In genomic region chr20:25222461-25223178, GRCh38 we compare ENCODE assay signal across 8 cellular contexts. TPM values are rescaled to one million over a fixed set of nuclear protein-coding genes. Genes with fewer than 3 reads are reported as not detected.
DNase-seq lines count a peak whose midpoint lies in the region; ATAC-seq, FAIRE-seq and TF ChIP-seq lines count a peak whose summit lies in the region.

No MANE protein-coding gene starts in this region.

- H3K4me3 ChIP-seq in HepG2 (replicated peaks in 1 of 3; ENCODE audit: insufficient read depth in 1 of 3, low read depth in 2 of 3, low read length in 3 of 3) (no peak overlapping the region), right lobe of liver (no peak overlapping the region), keratinocyte (ENCODE audit: control insufficient read depth in 2 of 3, extremely low read depth in 1 of 3, insufficient read depth in 2 of 3, low read depth in 1 of 3, low read length in 3 of 3) (no peak overlapping the region), transverse colon (no peak overlapping the region), Peyer's patch (no peak overlapping the region)

- H3K9ac ChIP-seq in HepG2 (ENCODE audit: insufficient read depth, low read depth, low read length): peak overlapping the region; percentile 29; the same call in 1 of the 2 replicates
- H3K9ac ChIP-seq in keratinocyte (ENCODE audit: control insufficient read depth, extremely low read depth, insufficient read depth, low read length): no peak overlapping the region

- POLR2A ChIA-PET in HepG2 (lab: Yijun Ruan, JAX): interaction anchor here (2.2 to 6.5 kb wide), 3 partner anchors 10 to 27 kb away, joined by 9 to 72 read pairs (median 15); partner anchors contain the start of genes ENTPD6 and PYGB

- H3K4me1 ChIP-seq in HepG2 (ENCODE audit: insufficient read depth, low read length) (peaks cover 44% of the 10 kb centered on the region), right lobe of liver (peaks cover 0 to 19% (median 9%) of the 10 kb centered on the region in 4 donors), keratinocyte (ENCODE audit: control insufficient read depth, extremely low read depth, insufficient read depth, low read length) (peaks cover 28% of the 10 kb centered on the region), transverse colon (peaks cover 12 to 34% (median 19%) of the 10 kb centered on the region in 4 donors), Peyer's patch (peaks cover 0 to 5% (median 0%) of the 10 kb centered on the region in 4 donors)

- in situ Hi-C loops in HepG2 (cut with HindIII; ENCODE audit: extremely low pct_ligation_motif_present, low pct_unique_long_range_greater_than_20kb) (no loop called here), transverse colon (cut with MboI; ENCODE audit: low pct_ligation_motif_present in 1 of 4, low pct_unique_long_range_greater_than_20kb in 1 of 4, low sequenced_read_pairs in 3 of 4) (no loop called here)

- peak overlapping the region; percentile 54 for H3K27ac ChIP-seq in HepG2 (ENCODE audit: extremely low read length, insufficient read depth, low read length)
- H3K27ac ChIP-seq in right lobe of liver: no peak overlapping the region
- peak overlapping the region; percentile 14 for H3K27ac ChIP-seq in angular gyrus (ENCODE audit: low read depth, low read length)
- peak overlapping the region; percentile 76 for H3K27ac ChIP-seq in keratinocyte (ENCODE audit: control insufficient read depth, insufficient read depth, low read length)
- H3K27ac ChIP-seq in transverse colon: peak overlapping the region; percentile 7 to 15 (median 14)
- H3K27ac ChIP-seq in Peyer's patch: peak overlapping the region in 1 of 4 donors; percentile 1

- H3K36me3 ChIP-seq in HepG2 (replicated peaks in 1 of 2; ENCODE audit: control insufficient read depth in 1 of 2, insufficient read depth in 2 of 2, low read length in 2 of 2) (peaks cover 15 to 32% of the 10 kb centered on the region in 2 experiments), right lobe of liver (peaks cover 0 to 5% (median 0%) of the 10 kb centered on the region in 4 donors), keratinocyte (ENCODE audit: control insufficient read depth in 2 of 2, extremely low read depth in 1 of 2, insufficient read depth in 2 of 2, low read length in 2 of 2) (peaks cover 18 to 31% of the 10 kb centered on the region in 2 experiments), transverse colon (no peaks in the 10 kb centered on the region), Peyer's patch (peaks cover 0 to 68% (median 0%) of the 10 kb centered on the region in 3 donors)

- TF ChIP-seq EP300 in HepG2 (IDR thresholded peaks at IDR 0.05; ENCODE audit: low read depth in 2 of 2, low read length in 2 of 2) (no peak), HepG2 (CRISPR knock-in tag; IDR thresholded peaks at IDR 0.05; ENCODE audit: borderline replicate concordance) (no peak), transverse colon (IDR thresholded peaks at IDR 0.05; ENCODE audit: low read depth) (no peak)

- no peaks in the 10 kb centered on the region for H4K20me1 ChIP-seq in HepG2 (ENCODE audit: insufficient read depth, low read length)
- H4K20me1 ChIP-seq in keratinocyte (ENCODE audit: control insufficient read depth, extremely low read depth, insufficient read depth, low read length): no peaks in the 10 kb centered on the region

- H3K79me2 ChIP-seq in HepG2 (ENCODE audit: insufficient read depth, low read length) (no peaks in the 10 kb centered on the region), keratinocyte (ENCODE audit: control insufficient read depth, insufficient read depth, low read length) (no peaks in the 10 kb centered on the region)

- intact Hi-C loops in HepG2 (cut with micrococcal nuclease; ENCODE audit: unreplicated experiment) (loop anchor here (1.0 to 2.0 kb wide), 2 partner anchors 25 to 28 kb away; partner anchors contain the start of gene ENTPD6), right lobe of liver (cut with DNase I) (loop anchor here in 1 of 2 donors (10.0 kb wide), 1 partner anchor 72 kb away; no protein-coding TSS in a partner anchor), transverse colon (cut with DNase I; ENCODE audit: low total_unique reads) (no loop called here)

- no peaks in the 10 kb centered on the region for H3K9me1 ChIP-seq in keratinocyte (ENCODE audit: control insufficient read depth, extremely low read depth, insufficient read depth, low read length)

- ATAC-seq in HepG2 (peak; percentile 39), right lobe of liver (no peak)

- BruUV-seq in HepG2 (replicated peaks; lab: Mats Ljungman, UMichigan): no TSS peak

- dilution Hi-C loops in keratinocyte (cut with MboI; ENCODE audit: extremely low pct_ligation_motif_present, low sequenced_read_pairs): no loop called here

- no peak for DNase-seq in HepG2 (ENCODE audit: low spot score)
- no peak for DNase-seq in right lobe of liver
- DNase-seq in keratinocyte (ENCODE audit: low read depth, low spot score): no peak
- DNase-seq in transverse colon: no peak
- DNase-seq in NK-92 treated with Interleukin-12 subunit alpha and Interleukin-12 subunit beta, amount 100 ng/mL, for 24 hours (lab: John Stamatoyannopoulos, UW): no peak
- no peak for DNase-seq in Peyer's patch
- no peak for DNase-seq in central memory CD4-positive, alpha-beta T cell

- TF ChIP-seq POLR2A in HepG2 (IDR thresholded peaks at IDR 0.05; ENCODE audit: insufficient read depth in 1 of 2, low read depth in 2 of 2, low read length in 2 of 2) (no peak; a peak in 1 of 4 replicates), right lobe of liver (IDR thresholded peaks at IDR 0.05) (no peak), transverse colon (IDR thresholded peaks at IDR 0.05) (no peak), Peyer's patch (IDR thresholded peaks at IDR 0.05) (no peak)

- H3K27me3 ChIP-seq in HepG2 (ENCODE audit: control insufficient read depth in 1 of 2, insufficient read depth in 2 of 2, low read length in 2 of 2) (no peaks in the 10 kb centered on the region), right lobe of liver (no peaks in the 10 kb centered on the region), keratinocyte (ENCODE audit: control insufficient read depth, extremely low read depth, insufficient read depth, low read length) (no peaks in the 10 kb centered on the region), transverse colon (no peaks in the 10 kb centered on the region), Peyer's patch (no peaks in the 10 kb centered on the region)

- TF ChIP-seq CTCF in HepG2 (CRISPR knock-in tag; IDR thresholded peaks at IDR 0.05) (no peak), right lobe of liver (IDR thresholded peaks at IDR 0.05) (no peak), keratinocyte (optimal IDR thresholded peaks at IDR 0.05 in 1 of 3, IDR thresholded peaks at IDR 0.05 in 1 of 3, conservative IDR thresholded peaks at IDR 0.05 in 1 of 3; ENCODE audit: extremely low read depth in 1 of 3, insufficient read depth in 2 of 3, low read length in 3 of 3) (no peak), transverse colon (IDR thresholded peaks at IDR 0.05) (no peak), Peyer's patch (IDR thresholded peaks at IDR 0.05) (no peak)

- CTCF ChIA-PET in HepG2 (lab: Yijun Ruan, JAX; ENCODE audit: low intra/inter-chr PET ratio, low total read pairs): interaction anchor here (1.4 kb wide), 1 partner anchor 25 kb away, joined by 11 read pairs; the partner anchor contains the start of gene PYGB

- H2AFZ ChIP-seq in HepG2 (ENCODE audit: low read length) (no peak overlapping the region), keratinocyte (ENCODE audit: control insufficient read depth, low read length) (peak overlapping the region; percentile 16)

- H3K4me2 ChIP-seq in HepG2 (ENCODE audit: low read depth, low read length) (no peak overlapping the region; the same call in 1 of the 2 replicates), keratinocyte (ENCODE audit: control insufficient read depth, extremely low read depth, insufficient read depth, low read depth, low read length) (peak overlapping the region; percentile 51)

- WGBS in HepG2 (ENCODE audit: low lambda C conversion rate): 72% methylated on average over 20 of the region's 21 CpGs
- 75% methylated on average over 3 of the region's 21 CpGs for WGBS in right lobe of liver (ENCODE audit: insufficient coverage, low coverage, low lambda C conversion rate, missing lambda C conversion rate)
- WGBS in transverse colon (ENCODE audit: low coverage in 1 of 2), 2 donors: 71% methylated on average over 21 of the region's 21 CpGs; no CpG with 5 or more reads in 1 of the 2 donors

- TF ChIP-seq RAD21 in HepG2 (CRISPR knock-in tag; IDR thresholded peaks at IDR 0.05): no peak

- no peak for FAIRE-seq in HepG2 (lab: Jason Lieb, UNC)
- no peak for FAIRE-seq in keratinocyte (lab: Jason Lieb, UNC)

- H3K9me3 ChIP-seq in HepG2 (ENCODE audit: low read length) (no peaks in the 10 kb centered on the region), right lobe of liver (no peaks in the 10 kb centered on the region), keratinocyte (ENCODE audit: control insufficient read depth, low read depth, low read length) (no peaks in the 10 kb centered on the region), transverse colon (no peaks in the 10 kb centered on the region), Peyer's patch (no peaks in the 10 kb centered on the region)

RNA-seq across cellular contexts. Expression of gene PYGB, which starts 25.3 kb away (rescaled TPM):
- total RNA-seq in HepG2 (2016; rRNA removed; fragmentation: Illumina TruSeq; extraction: Trizol) (82.0 and 86.3 TPM in 2 replicates), right lobe of liver (10 to 100 TPM in 3 of 6 experiments, 1 to 10 TPM in 3; 6.6 to 27.4 (median 13.2) TPM), transverse colon (100 to 1,000 TPM; 195 to 554 (median 359) TPM), Peyer's patch (100 to 1,000 TPM in 2 of 4 donors, 10 to 100 TPM in 2; 88.3 to 154 (median 124) TPM)
- 5.4 and 6.5 TPM in 2 replicates for total RNA-seq in HepG2 (2016; cell fraction: cytosol; rRNA removed; fragmentation: Illumina TruSeq; extraction: Trizol; ENCODE audit: low read depth)
- 69.1 and 89.6 TPM in 2 replicates for total RNA-seq in HepG2 (2016; cell fraction: insoluble cytoplasmic fraction; rRNA removed; fragmentation: Illumina TruSeq; extraction: Trizol)
- total RNA-seq in HepG2 (2016; cell fraction: membrane; rRNA removed; fragmentation: Illumina TruSeq; extraction: Trizol): 18.0 and 19.5 TPM in 2 replicates
- 59.8 and 63.0 TPM in 2 replicates for total RNA-seq in HepG2 (2016; cell fraction: nucleus; rRNA removed; fragmentation: Illumina TruSeq; extraction: Trizol)
- polyA plus RNA-seq in HepG2 (2011; rRNA removed) (24.2 and 37.5 TPM in 2 replicates), keratinocyte (78.3 to 135 TPM (median 100 TPM) in 3 replicates)
- polyA plus RNA-seq in HepG2 (2011; cell fraction: cytosol; rRNA removed): 24.4 and 27.4 TPM in 2 replicates
- 111 and 112 TPM in 2 replicates for polyA plus RNA-seq in HepG2 (2011; cell fraction: nucleus; rRNA removed)
- 26.9 and 46.5 TPM in 2 replicates for polyA plus RNA-seq in HepG2 (2012)
- 3.5 TPM in 2 replicates for polyA plus RNA-seq in HepG2 (2016; cell fraction: cytosol; fragmentation: Illumina TruSeq; extraction: Trizol; ENCODE audit: low read depth)
- 45.7 and 58.6 TPM in 2 replicates for polyA plus RNA-seq in HepG2 (2016; cell fraction: insoluble cytoplasmic fraction; fragmentation: Illumina TruSeq; extraction: Trizol; ENCODE audit: low read depth)
- polyA plus RNA-seq in HepG2 (2016; cell fraction: membrane; fragmentation: Illumina TruSeq; extraction: Trizol; ENCODE audit: low read depth): 7.2 and 9.8 TPM in 2 replicates
- 79.7 and 85.5 TPM in 2 replicates for polyA plus RNA-seq in HepG2 (2016; cell fraction: nucleus; fragmentation: Illumina TruSeq; extraction: Trizol; ENCODE audit: insufficient read depth, low read depth)
- 26.5 and 80.5 TPM in 2 replicates for polyA minus RNA-seq in HepG2 (2011; rRNA and poly(A)+ RNA removed; ENCODE audit: low replicate concordance)
- 36.1 and 38.1 TPM in 2 replicates for polyA minus RNA-seq in HepG2 (2011; cell fraction: cytosol; rRNA and poly(A)+ RNA removed)
- 27.9 and 31.3 TPM in 2 replicates for polyA minus RNA-seq in HepG2 (2011; cell fraction: nucleus; rRNA and poly(A)+ RNA removed)
- polyA plus RNA-seq in keratinocyte (2011; ENCODE audit: low read depth): 73.7 TPM
- 67.6 and 112 TPM in 2 replicates for polyA plus RNA-seq in keratinocyte (2011; cell fraction: cytosol; rRNA removed)
- polyA plus RNA-seq in keratinocyte (2011; cell fraction: nucleus; rRNA removed): 224 and 265 TPM in 2 replicates
- polyA plus RNA-seq in keratinocyte (2012; ENCODE audit: low replicate concordance): 159 and 171 TPM in 2 replicates
- 137 to 269 TPM (median 175 TPM) in 3 replicates for polyA minus RNA-seq in keratinocyte
- 166 TPM for polyA minus RNA-seq in keratinocyte (2011; cell fraction: cytosol; rRNA and poly(A)+ RNA removed)
- polyA minus RNA-seq in keratinocyte (2011; cell fraction: nucleus; rRNA and poly(A)+ RNA removed): 137 and 167 TPM in 2 replicates

RNA-seq across cellular contexts. Expression of gene ENTPD6, which starts 27.1 kb away (rescaled TPM):
- total RNA-seq in HepG2 (2016; rRNA removed; fragmentation: Illumina TruSeq; extraction: Trizol): 98.4 and 164 TPM in 2 replicates
- 67.6 and 72.5 TPM in 2 replicates for total RNA-seq in HepG2 (2016; cell fraction: cytosol; rRNA removed; fragmentation: Illumina TruSeq; extraction: Trizol; ENCODE audit: low read depth)
- total RNA-seq in HepG2 (2016; cell fraction: insoluble cytoplasmic fraction; rRNA removed; fragmentation: Illumina TruSeq; extraction: Trizol): 90.5 and 177 TPM in 2 replicates
- total RNA-seq in HepG2 (2016; cell fraction: membrane; rRNA removed; fragmentation: Illumina TruSeq; extraction: Trizol): 139 and 152 TPM in 2 replicates
- 149 and 161 TPM in 2 replicates for total RNA-seq in HepG2 (2016; cell fraction: nucleus; rRNA removed; fragmentation: Illumina TruSeq; extraction: Trizol)
- polyA plus RNA-seq in HepG2 (2011; rRNA removed): 172 and 221 TPM in 2 replicates
- polyA plus RNA-seq in HepG2 (2011; cell fraction: cytosol; rRNA removed): 185 and 213 TPM in 2 replicates
- 538 and 633 TPM in 2 replicates for polyA plus RNA-seq in HepG2 (2011; cell fraction: nucleus; rRNA removed)
- polyA plus RNA-seq in HepG2 (2012): 90.9 and 112 TPM in 2 replicates
- polyA plus RNA-seq in HepG2 (2016; cell fraction: cytosol; fragmentation: Illumina TruSeq; extraction: Trizol; ENCODE audit: low read depth): 59.4 and 67.7 TPM in 2 replicates
- polyA plus RNA-seq in HepG2 (2016; cell fraction: insoluble cytoplasmic fraction; fragmentation: Illumina TruSeq; extraction: Trizol; ENCODE audit: low read depth): 85.6 and 91.9 TPM in 2 replicates
- polyA plus RNA-seq in HepG2 (2016; cell fraction: membrane; fragmentation: Illumina TruSeq; extraction: Trizol; ENCODE audit: low read depth): 104 and 119 TPM in 2 replicates
- 320 and 321 TPM in 2 replicates for polyA plus RNA-seq in HepG2 (2016; cell fraction: nucleus; fragmentation: Illumina TruSeq; extraction: Trizol; ENCODE audit: insufficient read depth, low read depth)
- polyA minus RNA-seq in HepG2 (2011; rRNA and poly(A)+ RNA removed; ENCODE audit: low replicate concordance): 25.3 and 228 TPM in 2 replicates
- polyA minus RNA-seq in HepG2 (2011; cell fraction: cytosol; rRNA and poly(A)+ RNA removed): 56.6 and 60.3 TPM in 2 replicates
- 98.2 and 106 TPM in 2 replicates for polyA minus RNA-seq in HepG2 (2011; cell fraction: nucleus; rRNA and poly(A)+ RNA removed)
- 10 to 100 TPM; 28.8 to 48.4 (median 34.6) TPM for total RNA-seq in right lobe of liver
- polyA plus RNA-seq in keratinocyte: 57.8 to 62.0 TPM (median 58.0 TPM) in 3 replicates
- polyA plus RNA-seq in keratinocyte (2011; ENCODE audit: low read depth): 21.1 TPM
- polyA plus RNA-seq in keratinocyte (2011; cell fraction: cytosol; rRNA removed): 34.1 and 47.9 TPM in 2 replicates
- 110 and 122 TPM in 2 replicates for polyA plus RNA-seq in keratinocyte (2011; cell fraction: nucleus; rRNA removed)
- polyA plus RNA-seq in keratinocyte (2012; ENCODE audit: low replicate concordance): 45.3 and 56.1 TPM in 2 replicates
- 55.2 to 77.9 TPM (median 63.6 TPM) in 3 replicates for polyA minus RNA-seq in keratinocyte
- 44.1 TPM for polyA minus RNA-seq in keratinocyte (2011; cell fraction: cytosol; rRNA and poly(A)+ RNA removed)
- 48.5 and 57.2 TPM in 2 replicates for polyA minus RNA-seq in keratinocyte (2011; cell fraction: nucleus; rRNA and poly(A)+ RNA removed)
- total RNA-seq in transverse colon: 100 to 1,000 TPM; 163 to 261 (median 224) TPM
- 100 to 1,000 TPM; 122 to 248 (median 213) TPM for total RNA-seq in Peyer's patch

Comparison
In these comparisons a context has a peak if more than half of its experiments do, and no peak if none do; other contexts are left out.
1. H3K27ac ChIP-seq: peak in HepG2 (single experiment), angular gyrus (single experiment), keratinocyte (single experiment) and transverse colon (4 of 4); none in right lobe of liver (0 of 3).